9 cellular contexts compared by ENCODE assay signal in the genomic region with DNA sequence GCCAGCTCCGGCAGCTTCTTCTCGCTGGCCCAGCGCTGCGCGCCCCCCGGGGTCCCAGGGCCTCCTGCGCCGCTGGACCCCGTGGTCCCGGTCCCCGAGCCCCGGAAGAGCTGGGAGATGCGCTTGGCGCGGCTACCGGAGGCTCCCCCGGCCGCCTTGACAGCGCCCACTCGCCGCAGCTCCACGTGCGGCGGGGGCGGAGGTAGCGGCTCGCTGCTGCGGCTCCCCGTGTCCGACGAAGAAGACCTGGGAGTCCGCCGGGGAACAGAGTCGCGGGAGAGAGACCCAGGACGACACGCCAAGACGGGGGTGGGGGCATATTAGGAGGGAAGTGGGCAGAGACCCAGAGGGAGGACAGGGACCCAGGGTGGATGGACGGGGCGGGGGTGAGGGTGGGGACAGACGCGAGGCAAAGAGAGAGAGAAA. TPM values are rescaled to one million over a fixed set of nuclear protein-coding genes. Genes with fewer than 3 reads are reported as not detected.
DNase-seq lines count a peak whose midpoint lies in the region; ATAC-seq, FAIRE-seq and TF ChIP-seq lines count a peak whose summit lies in the region.
"Had no signal": no experiment of that assay in that cellular context is flagged by ENCODE, and none has a peak within 500 bp of the region (broad histone marks: within the 10 kb centered on the region; RNA-seq: fewer than 3 reads in every experiment).

No MANE protein-coding gene starts in this region.

- H3K4me1 ChIP-seq in GM12878 (ENCODE audit: control insufficient read depth, insufficient read depth, low read length) (peaks cover 5% of the 10 kb centered on the region), thoracic aorta (ENCODE audit: control insufficient read depth in 1 of 2, low read depth in 2 of 2) (peaks cover 5 to 17% of the 10 kb centered on the region in 2 donors)

- H2AFZ ChIP-seq in GM12878 (ENCODE audit: control insufficient read depth, low read depth, low read length): peak overlapping the region; percentile 69

- WGBS in GM12878 (ENCODE audit: insufficient coverage, insufficient replicate concordance, low lambda C conversion rate, missing lambda C conversion rate): 0% methylated on average over 5 of the region's 42 CpGs

- peak overlapping the region; percentile 75 for H3K4me2 ChIP-seq in GM12878 (ENCODE audit: control insufficient read depth, insufficient read depth)

- no peaks in the 10 kb centered on the region for H4K20me1 ChIP-seq in GM12878 (ENCODE audit: control insufficient read depth, insufficient read depth)

- no TSS peak for BruUV-seq in GM12878 (replicated peaks; lab: Mats Ljungman, UMichigan)

- no peak for TF ChIP-seq EP300 in GM12878 (IDR thresholded peaks at IDR 0.05; ENCODE audit: borderline replicate concordance in 1 of 2, control insufficient read depth in 1 of 2, low read depth in 2 of 2, low read length in 2 of 2)

- no peak overlapping the region for H3K9ac ChIP-seq in GM12878 (ENCODE audit: control insufficient read depth, insufficient read depth, low read length)

- in situ Hi-C loops in GM12878 (cut with MboI): no loop called here

- TF ChIP-seq CTCF in GM12878 (IDR thresholded peaks at IDR 0.05 in 2 of 3, conservative IDR thresholded peaks at IDR 0.05 in 1 of 3; ENCODE audit: control insufficient read depth in 2 of 3, extremely low read depth in 1 of 3, insufficient read depth in 1 of 3, low read depth in 3 of 3, low read length in 3 of 3) (no peak), thoracic aorta (IDR thresholded peaks at IDR 0.05) (no peak)

- no peak for TF ChIP-seq POLR2A in GM12878 (IDR thresholded peaks at IDR 0.05; ENCODE audit: low read depth, low read length)

- CTCF ChIA-PET in GM12878 (lab: Yijun Ruan, JAX): interaction anchor here (1.1 to 1.2 kb wide), 3 partner anchors 43 to 65 kb away, joined by 3 read pairs; no protein-coding TSS in a partner anchor

- no peaks in the 10 kb centered on the region for H3K79me2 ChIP-seq in GM12878 (ENCODE audit: control insufficient read depth, insufficient read depth, low read length)

- RAD21 ChIA-PET in GM12878 (lab: Charles Lee; ENCODE audit: unreplicated experiment): interaction anchor here (1.5 kb wide), 1 partner anchor 48 kb away, joined by 3 read pairs; no protein-coding TSS in a partner anchor

- FAIRE-seq in GM12878 (lab: Jason Lieb, UNC): no peak

- no peaks in the 10 kb centered on the region for H3K36me3 ChIP-seq in GM12878 (ENCODE audit: control insufficient read depth in 2 of 2, insufficient read depth in 2 of 2, low read length in 1 of 2)
- H3K36me3 ChIP-seq in thoracic aorta: no peaks in the 10 kb centered on the region

- H3K27ac ChIP-seq in GM12878 (ENCODE audit: control insufficient read depth, insufficient read depth) (no peak overlapping the region), layer of hippocampus (ENCODE audit: low read depth, low read length) (peak overlapping the region; percentile 71), thoracic aorta (no peak overlapping the region)

- no peak for TF ChIP-seq RAD21 in GM12878 (IDR thresholded peaks at IDR 0.05; ENCODE audit: insufficient read depth, low read depth, low read length)

- POLR2A ChIA-PET in GM12878 (lab: Charles Lee): no interaction called here

- DNase-seq in NCI-H748 (lab: John Stamatoyannopoulos, UW; ENCODE audit: unreplicated experiment): peak; percentile 63
- DNase-seq in NCI-H748 treated with DMSO at 0.1 percent for 48 hours (lab: John Stamatoyannopoulos, UW): no peak
- DNase-seq in GM12878 (ENCODE audit: low read depth, low spot score): no peak
- no peak for DNase-seq in thoracic aorta (ENCODE audit: low spot score)
- no peak for DNase-seq in NCI-H1417 (lab: John Stamatoyannopoulos, UW)
- DNase-seq in activated CD8-positive, alpha-beta memory T cell treated with anti-CD3 and anti-CD28 coated beads, Interleukin-2, amount 50 U/mL, for 4 hours: no peak
- DNase-seq in NK-92 (lab: John Stamatoyannopoulos, UW; ENCODE audit: unreplicated experiment): no peak

- H3K27me3 ChIP-seq in GM12878 (replicated peaks in 1 of 2; ENCODE audit: control insufficient read depth in 2 of 2, insufficient read depth in 2 of 2, low read length in 1 of 2) (peaks cover 6 to 9% of the 10 kb centered on the region in 2 experiments; a peak in 3 of 4 replicates), layer of hippocampus (ENCODE audit: control insufficient read depth, insufficient read depth, low read length) (no peaks in the 10 kb centered on the region), thoracic aorta (replicated peaks; ENCODE audit: insufficient read depth) (no peaks in the 10 kb centered on the region)

- SMC1A ChIA-PET in GM12878 (lab: Charles Lee; ENCODE audit: uncharacterized antibody, unreplicated experiment): interaction anchor here (1.1 kb wide), 1 partner anchor 19 kb away, joined by 3 read pairs; no protein-coding TSS in a partner anchor

- intact Hi-C loops in GM12878 (cut with micrococcal nuclease; ENCODE audit: unreplicated experiment): no loop called here

- peak overlapping the region; percentile 44; the same call in 1 of the 2 replicates for H3K4me3 ChIP-seq in GM12878
- H3K4me3 ChIP-seq in thoracic aorta: peak overlapping the region; percentile 79

- no peaks in the 10 kb centered on the region; the same call in 2 of the 3 replicates for H3K9me3 ChIP-seq in GM12878 (replicated peaks; ENCODE audit: control insufficient read depth, insufficient read depth, low read length)
- H3K9me3 ChIP-seq in thoracic aorta: no peaks in the 10 kb centered on the region

- no peak for ATAC-seq in GM12878
- no peak for ATAC-seq in thoracic aorta (ENCODE audit: insufficient number of reproducible peaks, low FRiP score, low read depth)

RNA-seq across cellular contexts. Expression of gene RASIP1, which starts 1.0 kb away (rescaled TPM):
- not detected in 2 replicates for total RNA-seq in GM12878 (2013; cell fraction: nucleolus; rRNA removed)
- total RNA-seq in GM12878 (2014; rRNA removed): not detected in 2 replicates
- not detected in 2 replicates for total RNA-seq in GM12878 (2014; rRNA removed; fragmentation: Illumina TruSeq; extraction: Trizol)
- 0.08 and 0.19 TPM in 2 replicates for total RNA-seq in GM12878 (2021)
- polyA plus RNA-seq in GM12878 (2011; ENCODE audit: low read depth): not detected
- not detected in 2 replicates for polyA plus RNA-seq in GM12878 (2011; rRNA removed)
- 0.03 TPM in 2 replicates for polyA plus RNA-seq in GM12878 (2011; cell fraction: cytosol; rRNA removed)
- not detected in 2 replicates for polyA plus RNA-seq in GM12878 (2011; cell fraction: nucleus; rRNA removed)
- polyA plus RNA-seq in GM12878 (2012): 0.09 and 0.22 TPM in 2 replicates
- not detected in 2 replicates for polyA plus RNA-seq in GM12878 (2014; fragmentation: Illumina TruSeq; extraction: Trizol)
- polyA plus RNA-seq in GM12878 (2014; fragmentation: Nextera tagmentation; extraction: Ambion mirVana): not detected
- 0.19 TPM in 1 of 2 replicates, not detected in the other for polyA plus RNA-seq in GM12878 (2014; rRNA removed)
- polyA plus RNA-seq in GM12878 (2016; fragmentation: Nextera tagmentation; extraction: Ambion mirVana): not detected
- polyA minus RNA-seq in GM12878 (2011; rRNA and poly(A)+ RNA removed): not detected in 2 replicates
- polyA minus RNA-seq in GM12878 (2011; cell fraction: cytosol; rRNA and poly(A)+ RNA removed): 0.40 and 0.62 TPM in 2 replicates
- 0.29 TPM in 1 of 2 replicates, not detected in the other for polyA minus RNA-seq in GM12878 (2011; cell fraction: nucleus; rRNA and poly(A)+ RNA removed)
- total RNA-seq in thoracic aorta: 10 to 100 TPM; 11.6 to 12.3 TPM

RNA-seq across cellular contexts. Expression of gene IZUMO1, which starts 7.3 kb away (rescaled TPM):
- total RNA-seq in GM12878 (2013; cell fraction: nucleolus; rRNA removed): not detected in 2 replicates
- total RNA-seq in GM12878 (2014; rRNA removed): not detected in 2 replicates
- not detected in 2 replicates for total RNA-seq in GM12878 (2014; rRNA removed; fragmentation: Illumina TruSeq; extraction: Trizol)
- total RNA-seq in GM12878 (2021): not detected in 2 replicates
- not detected for polyA plus RNA-seq in GM12878 (2011; ENCODE audit: low read depth)
- polyA plus RNA-seq in GM12878 (2011; rRNA removed): not detected in 2 replicates
- polyA plus RNA-seq in GM12878 (2011; cell fraction: cytosol; rRNA removed): not detected in 2 replicates
- not detected in 2 replicates for polyA plus RNA-seq in GM12878 (2011; cell fraction: nucleus; rRNA removed)
- polyA plus RNA-seq in GM12878 (2012): not detected in 2 replicates
- polyA plus RNA-seq in GM12878 (2014; fragmentation: Illumina TruSeq; extraction: Trizol): not detected in 2 replicates
- polyA plus RNA-seq in GM12878 (2014; fragmentation: Nextera tagmentation; extraction: Ambion mirVana): not detected
- not detected in 2 replicates for polyA plus RNA-seq in GM12878 (2014; rRNA removed)
- polyA plus RNA-seq in GM12878 (2016; fragmentation: Nextera tagmentation; extraction: Ambion mirVana): not detected
- polyA minus RNA-seq in GM12878 (2011; rRNA and poly(A)+ RNA removed): not detected in 2 replicates
- polyA minus RNA-seq in GM12878 (2011; cell fraction: cytosol; rRNA and poly(A)+ RNA removed): not detected in 2 replicates
- polyA minus RNA-seq in GM12878 (2011; cell fraction: nucleus; rRNA and poly(A)+ RNA removed): not detected in 2 replicates
- not detected for total RNA-seq in thoracic aorta
- total RNA-seq: H4 had no signal

RNA-seq across cellular contexts. Expression of gene FUT1, which starts 13.0 kb away (rescaled TPM):
- total RNA-seq in GM12878 (2013; cell fraction: nucleolus; rRNA removed): not detected in 2 replicates
- total RNA-seq in GM12878 (2014; rRNA removed) (not detected in 2 replicates), GM12878 (2014; rRNA removed; fragmentation: Illumina TruSeq; extraction: Trizol) (not detected in 2 replicates), GM12878 (2021) (not detected in 2 replicates), thoracic aorta (under 1 TPM; 0.27 to 0.99 TPM)
- not detected for polyA plus RNA-seq in GM12878 (2011; ENCODE audit: low read depth)
- polyA plus RNA-seq in GM12878 (2011; rRNA removed) (0.01 TPM in 1 of 2 replicates, not detected in the other), GM12878 (2014; fragmentation: Illumina TruSeq; extraction: Trizol) (not detected in 2 replicates), GM12878 (2014; fragmentation: Nextera tagmentation; extraction: Ambion mirVana) (not detected), GM12878 (2014; rRNA removed) (not detected in 2 replicates), GM12878 (2016; fragmentation: Nextera tagmentation; extraction: Ambion mirVana) (not detected)
- polyA plus RNA-seq in GM12878 (2011; cell fraction: cytosol; rRNA removed): 0.01 and 0.03 TPM in 2 replicates
- polyA plus RNA-seq in GM12878 (2011; cell fraction: nucleus; rRNA removed): 0.03 TPM in 2 replicates
- 0.04 TPM in 1 of 2 replicates, not detected in the other for polyA plus RNA-seq in GM12878 (2012)
- polyA minus RNA-seq in GM12878 (2011; rRNA and poly(A)+ RNA removed): not detected in 2 replicates
- polyA minus RNA-seq in GM12878 (2011; cell fraction: cytosol; rRNA and poly(A)+ RNA removed): 0.21 TPM in 1 of 2 replicates, not detected in the other
- polyA minus RNA-seq in GM12878 (2011; cell fraction: nucleus; rRNA and poly(A)+ RNA removed): not detected in 2 replicates

RNA-seq across cellular contexts. Expression of gene FGF21, which starts 15.9 kb away (rescaled TPM):
- not detected in 2 replicates for total RNA-seq in GM12878 (2013; cell fraction: nucleolus; rRNA removed)
- total RNA-seq in GM12878 (2014; rRNA removed): not detected in 2 replicates
- not detected in 2 replicates for total RNA-seq in GM12878 (2014; rRNA removed; fragmentation: Illumina TruSeq; extraction: Trizol)
- total RNA-seq in GM12878 (2021): not detected in 2 replicates
- not detected for polyA plus RNA-seq in GM12878 (2011; ENCODE audit: low read depth)
- not detected in 2 replicates for polyA plus RNA-seq in GM12878 (2011; rRNA removed)
- polyA plus RNA-seq in GM12878 (2011; cell fraction: cytosol; rRNA removed): not detected in 2 replicates
- polyA plus RNA-seq in GM12878 (2011; cell fraction: nucleus; rRNA removed): not detected in 2 replicates
- not detected in 2 replicates for polyA plus RNA-seq in GM12878 (2012)
- not detected in 2 replicates for polyA plus RNA-seq in GM12878 (2014; fragmentation: Illumina TruSeq; extraction: Trizol)
- polyA plus RNA-seq in GM12878 (2014; fragmentation: Nextera tagmentation; extraction: Ambion mirVana): not detected
- not detected in 2 replicates for polyA plus RNA-seq in GM12878 (2014; rRNA removed)
- polyA plus RNA-seq in GM12878 (2016; fragmentation: Nextera tagmentation; extraction: Ambion mirVana): not detected
- not detected in 2 replicates for polyA minus RNA-seq in GM12878 (2011; rRNA and poly(A)+ RNA removed)
- polyA minus RNA-seq in GM12878 (2011; cell fraction: cytosol; rRNA and poly(A)+ RNA removed): not detected in 2 replicates
- polyA minus RNA-seq in GM12878 (2011; cell fraction: nucleus; rRNA and poly(A)+ RNA removed): not detected in 2 replicates
- total RNA-seq in thoracic aorta: not detected
- total RNA-seq: H4 had no signal

RNA-seq across cellular contexts. Expression of gene MAMSTR, which starts 19.9 kb away (rescaled TPM):
- 1.4 and 1.8 TPM in 2 replicates for total RNA-seq in GM12878 (2013; cell fraction: nucleolus; rRNA removed)
- total RNA-seq in GM12878 (2014; rRNA removed) (0.11 and 0.73 TPM in 2 replicates), GM12878 (2014; rRNA removed; fragmentation: Illumina TruSeq; extraction: Trizol) (0.13 and 0.18 TPM in 2 replicates), GM12878 (2021) (0.32 and 0.33 TPM in 2 replicates), thoracic aorta (not detected)
- 0.13 TPM for polyA plus RNA-seq in GM12878 (2011; ENCODE audit: low read depth)
- polyA plus RNA-seq in GM12878 (2011; rRNA removed) (0.13 and 0.24 TPM in 2 replicates), GM12878 (2014; fragmentation: Illumina TruSeq; extraction: Trizol) (0.22 TPM in 1 of 2 replicates, not detected in the other), GM12878 (2014; fragmentation: Nextera tagmentation; extraction: Ambion mirVana) (under 1 TPM in 1 of 2 experiments, not detected in 1; 0.04 TPM), GM12878 (2014; rRNA removed) (0.31 and 0.49 TPM in 2 replicates), GM12878 (2016; fragmentation: Nextera tagmentation; extraction: Ambion mirVana) (under 1 TPM; 0.48 to 0.57 TPM)
- 0.18 and 0.19 TPM in 2 replicates for polyA plus RNA-seq in GM12878 (2011; cell fraction: cytosol; rRNA removed)
- 0.26 and 0.37 TPM in 2 replicates for polyA plus RNA-seq in GM12878 (2011; cell fraction: nucleus; rRNA removed)
- polyA plus RNA-seq in GM12878 (2012): 0.32 and 0.41 TPM in 2 replicates
- 0.15 and 0.62 TPM in 2 replicates for polyA minus RNA-seq in GM12878 (2011; rRNA and poly(A)+ RNA removed)
- polyA minus RNA-seq in GM12878 (2011; cell fraction: cytosol; rRNA and poly(A)+ RNA removed): not detected in 2 replicates
- 0.36 and 0.77 TPM in 2 replicates for polyA minus RNA-seq in GM12878 (2011; cell fraction: nucleus; rRNA and poly(A)+ RNA removed)

Comparison
In these comparisons a context has a peak if more than half of its experiments do, and no peak if none do; other contexts are left out.
1. RNA of gene RASIP1, which starts 1.0 kb away (total RNA-seq): 11.6 to 12.3 TPM in thoracic aorta; 0.08 to 0.19 TPM in GM12878; every median in the first group is over 10 times any median in the second.